Comparison of ENCODE assay signal across 1 cellular context in the genomic region with DNA sequence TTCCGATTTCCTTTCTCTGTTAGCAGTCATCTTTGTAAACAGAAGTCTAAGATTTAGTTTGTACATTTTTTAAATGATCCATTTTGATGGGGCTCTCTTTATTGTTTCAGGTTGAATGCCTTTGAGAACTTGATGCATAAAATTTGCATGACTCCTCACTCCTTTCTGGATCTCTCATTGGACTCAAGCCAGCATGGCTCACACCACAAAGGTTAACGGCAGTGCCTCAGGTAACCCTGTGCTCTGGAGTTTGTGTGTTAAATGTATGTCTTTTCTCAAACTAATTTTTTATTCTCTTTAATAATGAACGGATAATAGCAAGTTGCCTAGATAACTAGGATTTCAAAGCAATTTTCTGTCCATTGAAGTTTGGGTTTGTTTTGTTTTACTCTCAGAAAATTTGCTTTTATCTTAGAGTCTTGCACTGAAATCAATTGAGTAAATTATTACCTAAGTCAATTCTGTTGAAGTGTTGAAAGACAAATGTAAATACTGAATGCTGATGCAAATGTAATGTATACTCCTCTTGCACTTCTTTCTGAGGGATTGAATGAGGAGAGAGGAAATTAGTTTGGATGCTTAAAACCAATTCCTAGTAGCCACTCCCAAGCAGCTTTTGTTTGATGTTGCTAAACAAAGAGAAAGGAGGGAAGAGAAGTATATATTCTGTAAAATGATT.
TF ChIP-seq lines count a peak whose summit lies in the region.

No MANE protein-coding gene starts in this region.

TF ChIP-seq in HEK293, 187 proteins besides CTCF, POLR2A, EP300 and RAD21 (continued from another document):
- TF ChIP-seq, protein P1, sequence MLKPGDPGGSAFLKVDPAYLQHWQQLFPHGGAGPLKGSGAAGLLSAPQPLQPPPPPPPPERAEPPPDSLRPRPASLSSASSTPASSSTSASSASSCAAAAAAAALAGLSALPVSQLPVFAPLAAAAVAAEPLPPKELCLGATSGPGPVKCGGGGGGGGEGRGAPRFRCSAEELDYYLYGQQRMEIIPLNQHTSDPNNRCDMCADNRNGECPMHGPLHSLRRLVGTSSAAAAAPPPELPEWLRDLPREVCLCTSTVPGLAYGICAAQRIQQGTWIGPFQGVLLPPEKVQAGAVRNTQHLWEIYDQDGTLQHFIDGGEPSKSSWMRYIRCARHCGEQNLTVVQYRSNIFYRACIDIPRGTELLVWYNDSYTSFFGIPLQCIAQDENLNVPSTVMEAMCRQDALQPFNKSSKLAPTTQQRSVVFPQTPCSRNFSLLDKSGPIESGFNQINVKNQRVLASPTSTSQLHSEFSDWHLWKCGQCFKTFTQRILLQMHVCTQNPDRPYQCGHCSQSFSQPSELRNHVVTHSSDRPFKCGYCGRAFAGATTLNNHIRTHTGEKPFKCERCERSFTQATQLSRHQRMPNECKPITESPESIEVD (tag by site-specific recombination; IDR thresholded peaks at IDR 0.05): peak; percentile 73
- TF ChIP-seq ZNF692 (tag by site-specific recombination; IDR thresholded peaks at IDR 0.05) (no peak), ZNF2 (tag by site-specific recombination; IDR thresholded peaks at IDR 0.05) (no peak), ZNF16 (tag by site-specific recombination; IDR thresholded peaks at IDR 0.05; ENCODE audit: low read depth) (no peak), OVOL3 (tag by site-specific recombination; IDR thresholded peaks at IDR 0.05) (no peak), WT1 (tag by site-specific recombination; IDR thresholded peaks at IDR 0.05) (peak; percentile 73), OSR2 (tag by site-specific recombination; IDR thresholded peaks at IDR 0.05) (peak; percentile 54; the same call in 1 of the 2 replicates), BCL11A (tag by site-specific recombination; IDR thresholded peaks at IDR 0.05; ENCODE audit: low read depth) (no peak), ZSCAN16 (tag by site-specific recombination; IDR thresholded peaks at IDR 0.05) (no peak), GLIS2 (tag by site-specific recombination; IDR thresholded peaks at IDR 0.05) (no peak), SCRT1 (tag by site-specific recombination; IDR thresholded peaks at IDR 0.05; ENCODE audit: borderline replicate concordance) (no peak)
- TF ChIP-seq, protein P2, sequence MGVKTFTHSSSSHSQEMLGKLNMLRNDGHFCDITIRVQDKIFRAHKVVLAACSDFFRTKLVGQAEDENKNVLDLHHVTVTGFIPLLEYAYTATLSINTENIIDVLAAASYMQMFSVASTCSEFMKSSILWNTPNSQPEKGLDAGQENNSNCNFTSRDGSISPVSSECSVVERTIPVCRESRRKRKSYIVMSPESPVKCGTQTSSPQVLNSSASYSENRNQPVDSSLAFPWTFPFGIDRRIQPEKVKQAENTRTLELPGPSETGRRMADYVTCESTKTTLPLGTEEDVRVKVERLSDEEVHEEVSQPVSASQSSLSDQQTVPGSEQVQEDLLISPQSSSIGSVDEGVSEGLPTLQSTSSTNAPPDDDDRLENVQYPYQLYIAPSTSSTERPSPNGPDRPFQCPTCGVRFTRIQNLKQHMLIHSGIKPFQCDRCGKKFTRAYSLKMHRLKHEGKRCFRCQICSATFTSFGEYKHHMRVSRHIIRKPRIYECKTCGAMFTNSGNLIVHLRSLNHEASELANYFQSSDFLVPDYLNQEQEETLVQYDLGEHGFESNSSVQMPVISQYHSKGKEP (tag by site-specific recombination; IDR thresholded peaks at IDR 0.05): peak; percentile 67; the same call in 1 of the 2 replicates
